ENCODE assay signal across 14 cellular contexts in genomic region chr4:10623862-10624261, GRCh38.
"Had no signal": no experiment of that assay in that cellular context is flagged by ENCODE, and none has a peak within 500 bp of the region (broad histone marks: within the 10 kb centered on the region; RNA-seq: fewer than 3 reads in every experiment).

No MANE protein-coding gene starts in this region.

- H3K4me3 ChIP-seq: coronary artery, dorsolateral prefrontal cortex, mucosa of descending colon, uterus had no signal

- H3K36me3 ChIP-seq: neutrophil, uterus had no signal

- H3K27me3 ChIP-seq: neutrophil, uterus had no signal

- H3K9me3 ChIP-seq: mucosa of descending colon, neutrophil, uterus had no signal

- ATAC-seq: left colon; mucosa of descending colon; naive thymus-derived CD8-positive, alpha-beta T cell; sciatic nerve had no signal

- H3K27ac ChIP-seq: coronary artery, dorsolateral prefrontal cortex, neutrophil, uterus had no signal

- H3K4me1 ChIP-seq: uterus had no signal

- DNase-seq: dorsolateral prefrontal cortex; effector CD8-positive, alpha-beta T cell; foreskin melanocyte; head of caudate nucleus; hippocampal formation; left colon; mucosa of descending colon; naive thymus-derived CD8-positive, alpha-beta T cell; posterior cingulate gyrus; stimulated activated naive CD4-positive, alpha-beta T cell treated with Interleukin-2 at 50 U/mL for 16 hours; uterus had no signal
